ENCODE assay signal across 27 cellular contexts in genomic region chr17:8089728-8090127, GRCh38. TPM values are rescaled to one million over a fixed set of nuclear protein-coding genes. Genes with fewer than 3 reads are reported as not detected.
A peak's percentile ranks its signal among the peaks of the same experiment; 100 is the strongest.
DNase-seq lines count a peak whose midpoint lies in the region; ATAC-seq, FAIRE-seq and TF ChIP-seq lines count a peak whose summit lies in the region.
"Had no signal": no experiment of that assay in that cellular context is flagged by ENCODE, and none has a peak within 500 bp of the region (broad histone marks: within the 10 kb centered on the region; RNA-seq: fewer than 3 reads in every experiment).

No MANE protein-coding gene starts in this region.

- peaks cover 5% of the 10 kb centered on the region for H3K4me1 Mint-ChIP-seq in neural progenitor cell
- H3K4me1 Mint-ChIP-seq in stimulated activated naive B cell treated with anti-CD40 and anti-IgM and Interleukin-4, amounts not matched to agents 10 μg/mL and 1 μg/mL and 100 μg/mL, for 72 hours = peaks cover 27 to 30% of the 10 kb centered on the region in 2 donors
- H3K4me1 Mint-ChIP-seq in osteocyte (ENCODE audit: unreplicated experiment) = no peaks in the 10 kb centered on the region

- POLR2A ChIA-PET in A549 (lab: Yijun Ruan, JAX) = interaction anchor here (0.6 to 1.2 kb wide), 2 partner anchors 10 to 285 kb away, joined by 3 to 5 read pairs; no protein-coding TSS in a partner anchor

- ATAC-seq in A549 = no peak
- ATAC-seq in stimulated activated naive B cell treated with anti-CD40 and anti-IgM and Interleukin-4, amounts not matched to agents 10 μg/mL and 1 μg/mL and 100 μg/mL, for 72 hours (replicated peaks) = no peak
- ATAC-seq in Right ventricle myocardium superior (ENCODE audit: poor library complexity) = no peak

- CTCF ChIA-PET in A549 (lab: Yijun Ruan, JAX) = interaction anchor here (1.5 to 27.4 kb wide), 5 partner anchors 12 to 100 kb away, joined by 5 to 1490 read pairs (median 444); partner anchors contain the start of gene ALOXE3

- TF ChIP-seq CTCF in A549 (IDR thresholded peaks at IDR 0.05) (no peak), neural progenitor cell (IDR thresholded peaks at IDR 0.05) (no peak), osteocyte (IDR thresholded peaks at IDR 0.05) (no peak)

- no peaks in the 10 kb centered on the region for H3K4me1 ChIP-seq in A549
- peaks cover 8% of the 10 kb centered on the region for H3K4me1 ChIP-seq in neural progenitor cell
- H3K4me1 ChIP-seq: BE2C had no signal

- 32% methylated on average over 6 of the region's 6 CpGs for WGBS in A549 (ENCODE audit: missing lambda C conversion rate)

- TF ChIP-seq EP300 in A549 (IDR thresholded peaks at IDR 0.05) = no peak

- TF ChIP-seq RAD21 in A549 (conservative IDR thresholded peaks at IDR 0.05 in 1 of 2, IDR thresholded peaks at IDR 0.05 in 1 of 2) = no peak

- in situ Hi-C loops in KBM-7 (cut with MboI; ENCODE audit: low pct_unique_long_range_greater_than_20kb, low sequenced_read_pairs) = loop anchor here (25.0 kb wide), 1 partner anchor 673 kb away; the partner anchor contains the start of gene SPDYE4

- no peak overlapping the region for H3K27ac ChIP-seq in A549
- H3K27ac ChIP-seq in neural progenitor cell = no peak overlapping the region
- H3K27ac ChIP-seq: 22Rv1, BLaER1 had no signal

- no peaks in the 10 kb centered on the region for H3K9me3 Mint-ChIP-seq in neural progenitor cell
- H3K9me3 Mint-ChIP-seq in stimulated activated naive B cell treated with anti-CD40 and anti-IgM and Interleukin-4, amounts not matched to agents 10 μg/mL and 1 μg/mL and 100 μg/mL, for 72 hours = no peaks in the 10 kb centered on the region
- no peaks in the 10 kb centered on the region for H3K9me3 Mint-ChIP-seq in osteocyte (ENCODE audit: unreplicated experiment)
- H3K9me3 Mint-ChIP-seq: CD4-positive, CD25-positive, alpha-beta regulatory T cell; CD8-positive, alpha-beta memory T cell had no signal

- no peaks in the 10 kb centered on the region for H3K36me3 Mint-ChIP-seq in neural progenitor cell
- no peaks in the 10 kb centered on the region for H3K36me3 Mint-ChIP-seq in stimulated activated naive B cell treated with anti-CD40 and anti-IgM and Interleukin-4, amounts not matched to agents 10 μg/mL and 1 μg/mL and 100 μg/mL, for 72 hours
- no peaks in the 10 kb centered on the region for H3K36me3 Mint-ChIP-seq in osteocyte (ENCODE audit: unreplicated experiment)
- H3K36me3 Mint-ChIP-seq: CD14-positive monocyte; CD4-positive, alpha-beta memory T cell; CD4-positive, CD25-positive, alpha-beta regulatory T cell; CD8-positive, alpha-beta memory T cell had no signal

- no peaks in the 10 kb centered on the region for H3K9me3 ChIP-seq in A549
- H3K9me3 ChIP-seq in neural progenitor cell (ENCODE audit: low read depth) = no peaks in the 10 kb centered on the region
- H3K9me3 ChIP-seq: BE2C, BLaER1 had no signal

- peaks cover 20% of the 10 kb centered on the region for H3K27me3 Mint-ChIP-seq in neural progenitor cell (ENCODE audit: insufficient read depth, low read depth)
- H3K27me3 Mint-ChIP-seq in stimulated activated naive B cell treated with anti-CD40 and anti-IgM and Interleukin-4, amounts not matched to agents 10 μg/mL and 1 μg/mL and 100 μg/mL, for 72 hours = peaks cover 17 to 20% of the 10 kb centered on the region in 2 donors
- H3K27me3 Mint-ChIP-seq in osteocyte (ENCODE audit: unreplicated experiment) = peaks cover 63% of the 10 kb centered on the region

- peaks cover 27% of the 10 kb centered on the region for H3K27me3 ChIP-seq in neural progenitor cell
- H3K27me3 ChIP-seq: BE2C, BLaER1 had no signal

- DNase-seq in A549 (ENCODE audit: low read depth in 1 of 2, low spot score in 1 of 2) = no peak
- DNase-seq in ecto neural progenitor cell (ENCODE audit: low spot score) = peak; percentile 50
- DNase-seq in neural progenitor cell (ENCODE audit: low spot score) = peak; percentile 53
- DNase-seq in stimulated activated naive B cell treated with anti-CD40 and anti-IgM and Interleukin-4, amounts not matched to agents 10 μg/mL and 1 μg/mL and 100 μg/mL, for 72 hours = no peak
- DNase-seq in Right ventricle myocardium superior = no peak
- DNase-seq in KBM-7 = no peak
- DNase-seq in osteocyte (ENCODE audit: extremely low spot score, unreplicated experiment) = no peak
- DNase-seq: ACHN; BE2C; C1 segment of cervical spinal cord; CD4-positive, alpha-beta memory T cell; CD4-positive, CD25-positive, alpha-beta regulatory T cell; CD8-positive, alpha-beta memory T cell; COR-L47; DMS 273 treated with DMSO at 0.1 percent for 48 hours; DMS153; DMS79 treated with DMSO at 0.1 percent for 48 hours; GF-D8 had no signal

- H3K9ac ChIP-seq in neural progenitor cell = no peak overlapping the region
- H3K9ac ChIP-seq: BLaER1 had no signal

- H3K27ac Mint-ChIP-seq in neural progenitor cell = no peak overlapping the region
- peak overlapping the region; percentile 38 for H3K27ac Mint-ChIP-seq in stimulated activated naive B cell treated with anti-CD40 and anti-IgM and Interleukin-4, amounts not matched to agents 10 μg/mL and 1 μg/mL and 100 μg/mL, for 72 hours
- no peak overlapping the region for H3K27ac Mint-ChIP-seq in osteocyte (ENCODE audit: unreplicated experiment)
- H3K27ac Mint-ChIP-seq: CD4-positive, alpha-beta memory T cell; CD4-positive, CD25-positive, alpha-beta regulatory T cell; CD8-positive, alpha-beta memory T cell had no signal

- H3K4me3 Mint-ChIP-seq in neural progenitor cell = no peak overlapping the region
- H3K4me3 Mint-ChIP-seq in stimulated activated naive B cell treated with anti-CD40 and anti-IgM and Interleukin-4, amounts not matched to agents 10 μg/mL and 1 μg/mL and 100 μg/mL, for 72 hours = no peak overlapping the region
- no peak overlapping the region for H3K4me3 Mint-ChIP-seq in osteocyte (ENCODE audit: unreplicated experiment)
- H3K4me3 Mint-ChIP-seq: CD4-positive, alpha-beta memory T cell; CD4-positive, CD25-positive, alpha-beta regulatory T cell; CD8-positive, alpha-beta memory T cell had no signal

- H3F3A ChIP-seq in neural progenitor cell (ENCODE audit: low read depth) = no peaks in the 10 kb centered on the region

- intact Hi-C loops in Right ventricle myocardium superior (cut with DNase I) = no loop called here

- H3K79me2 ChIP-seq in neural progenitor cell (ENCODE audit: low read depth) = no peaks in the 10 kb centered on the region

- H4K20me1 ChIP-seq in neural progenitor cell (ENCODE audit: low read depth) = no peaks in the 10 kb centered on the region
- H4K20me1 ChIP-seq: BLaER1 had no signal

- TF ChIP-seq POLR2A in A549 (IDR thresholded peaks at IDR 0.05; ENCODE audit: low read length) = no peak

- no peak overlapping the region for H2AFZ ChIP-seq in neural progenitor cell (replicated peaks)

- H3K36me3 ChIP-seq in neural progenitor cell = no peaks in the 10 kb centered on the region
- H3K36me3 ChIP-seq: BE2C, BLaER1 had no signal

- H3K4me2 ChIP-seq in A549 (no peak overlapping the region), neural progenitor cell (no peak overlapping the region)

- peak; percentile 61 for FAIRE-seq in A549 (lab: Jason Lieb, UNC)
- FAIRE-seq: G401.6, GM12891, GM19239 had no signal

- no peak overlapping the region for H3K4me3 ChIP-seq in A549
- H3K4me3 ChIP-seq in neural progenitor cell = no peak overlapping the region
- H3K4me3 ChIP-seq: BLaER1 had no signal

TF ChIP-seq in A549, 52 proteins besides CTCF, POLR2A, EP300 and RAD21:
- TF ChIP-seq CEBPB (IDR thresholded peaks at IDR 0.05) (no peak), GATA3 (IDR thresholded peaks at IDR 0.05; ENCODE audit: borderline replicate concordance) (no peak), ZNF302 (CRISPR knock-in tag; IDR thresholded peaks at IDR 0.05) (no peak), JUNB (IDR thresholded peaks at IDR 0.05) (no peak), ZFP36 (IDR thresholded peaks at IDR 0.05; ENCODE audit: borderline replicate concordance, partially characterized antibody) (no peak), MAFK (IDR thresholded peaks at IDR 0.05; ENCODE audit: partially characterized antibody) (no peak)
TF ChIP-seq in A549: peak in this region for 0.

RNA-seq across cellular contexts. Expression of gene ALOX12B, which starts 2.2 kb away (rescaled TPM):
- 0.63 and 1.0 TPM in 2 replicates for polyA plus RNA-seq in A549 (2011; rRNA removed)
- 0.59 and 0.84 TPM in 2 replicates for polyA plus RNA-seq in A549 (2012; cell fraction: cytosol; rRNA removed)
- 0.73 and 1.0 TPM in 2 replicates for polyA plus RNA-seq in A549 (2012; cell fraction: nucleus; rRNA removed)
- polyA plus RNA-seq in A549 (2017; fragmentation: RNase III; extraction: RNeasy Plus Mini Kit Qiagen cat#74134 plus additional on column Dnase treatment) = 1.0 to 1.5 TPM (median 1.3 TPM) in 3 replicates
- polyA minus RNA-seq in A549 (2011; rRNA and poly(A)+ RNA removed) = 0.87 and 3.0 TPM in 2 replicates
- 0.28 TPM in 1 of 2 replicates, not detected in the other for total RNA-seq in neural progenitor cell (ENCODE audit: low replicate concordance)
- not detected for total RNA-seq in Right ventricle myocardium superior
- not detected in 2 replicates for total RNA-seq in osteocyte
- total RNA-seq: A172; CD4-positive, CD25-positive, alpha-beta regulatory T cell had no signal
- polyA plus RNA-seq: AG04450; CD14-positive monocyte; CD8-positive, alpha-beta memory T cell had no signal

RNA-seq across cellular contexts. Expression of gene ALOXE3, which starts 28.6 kb away (rescaled TPM):
- polyA plus RNA-seq in A549 (2011; rRNA removed) (0.35 and 0.58 TPM in 2 replicates), A549 (2017; fragmentation: RNase III; extraction: RNeasy Plus Mini Kit Qiagen cat#74134 plus additional on column Dnase treatment) (0.40 to 0.51 TPM (median 0.46 TPM) in 3 replicates)
- polyA plus RNA-seq in A549 (2012; cell fraction: cytosol; rRNA removed) = 0.50 and 0.57 TPM in 2 replicates
- 1.5 TPM in 2 replicates for polyA plus RNA-seq in A549 (2012; cell fraction: nucleus; rRNA removed)
- 0.63 and 0.74 TPM in 2 replicates for polyA minus RNA-seq in A549 (2011; rRNA and poly(A)+ RNA removed)
- total RNA-seq in neural progenitor cell (ENCODE audit: low replicate concordance) (not detected in 2 replicates), Right ventricle myocardium superior (not detected), osteocyte (not detected in 2 replicates)
- total RNA-seq: A172; A673; CD8-positive, alpha-beta memory T cell had no signal
- polyA plus RNA-seq: CD14-positive monocyte; CD8-positive, alpha-beta memory T cell had no signal

RNA-seq across cellular contexts. Expression of gene HES7, which starts 34.2 kb away (rescaled TPM):
- 0.56 and 0.58 TPM in 2 replicates for polyA plus RNA-seq in A549 (2011; rRNA removed)
- 1.9 and 2.5 TPM in 2 replicates for polyA plus RNA-seq in A549 (2012; cell fraction: cytosol; rRNA removed)
- 5.0 and 10.2 TPM in 2 replicates for polyA plus RNA-seq in A549 (2012; cell fraction: nucleus; rRNA removed)
- 0.67 to 1.4 TPM (median 0.72 TPM) in 3 replicates for polyA plus RNA-seq in A549 (2017; fragmentation: RNase III; extraction: RNeasy Plus Mini Kit Qiagen cat#74134 plus additional on column Dnase treatment)
- 0.24 and 0.50 TPM in 2 replicates for polyA minus RNA-seq in A549 (2011; rRNA and poly(A)+ RNA removed)
- 2.0 TPM in 1 of 2 replicates, not detected in the other for total RNA-seq in neural progenitor cell (ENCODE audit: low replicate concordance)
- total RNA-seq in Right ventricle myocardium superior = 0.13 TPM
- total RNA-seq in osteocyte = 2.0 and 2.3 TPM in 2 replicates
- total RNA-seq: A172; CD4-positive, alpha-beta memory T cell; CD4-positive, CD25-positive, alpha-beta regulatory T cell had no signal
- polyA plus RNA-seq: AG04450; CD14-positive monocyte; CD4-positive, alpha-beta memory T cell; CD4-positive, CD25-positive, alpha-beta regulatory T cell; CD8-positive, alpha-beta memory T cell had no signal

RNA-seq across cellular contexts. Expression of gene ALOX15B, which starts 50.9 kb away (rescaled TPM):
- polyA plus RNA-seq in A549 (2011; rRNA removed) (not detected in 2 replicates), A549 (2017; fragmentation: RNase III; extraction: RNeasy Plus Mini Kit Qiagen cat#74134 plus additional on column Dnase treatment) (not detected in 3 replicates)
- 0.03 TPM in 1 of 2 replicates, not detected in the other for polyA plus RNA-seq in A549 (2012; cell fraction: cytosol; rRNA removed)
- polyA plus RNA-seq in A549 (2012; cell fraction: nucleus; rRNA removed) = 0.02 and 0.05 TPM in 2 replicates
- not detected in 2 replicates for polyA minus RNA-seq in A549 (2011; rRNA and poly(A)+ RNA removed)
- total RNA-seq in neural progenitor cell (ENCODE audit: low replicate concordance) (0.06 TPM in 1 of 2 replicates, not detected in the other), Right ventricle myocardium superior (not detected), osteocyte (not detected in 2 replicates)
- total RNA-seq: A172; CD4-positive, CD25-positive, alpha-beta regulatory T cell; CD8-positive, alpha-beta memory T cell had no signal
- polyA plus RNA-seq: AG04450; CD4-positive, alpha-beta memory T cell; CD4-positive, CD25-positive, alpha-beta regulatory T cell; CD8-positive, alpha-beta memory T cell had no signal

Comparison
In these comparisons a context has a peak if more than half of its experiments do, and no peak if none do; other contexts are left out.
1. DNase-seq: peak in ecto neural progenitor cell (single experiment) and neural progenitor cell (single experiment); none in A549 (0 of 2), stimulated activated naive B cell treated with anti-CD40 and anti-IgM and Interleukin-4, amounts not matched to agents 10 μg/mL and 1 μg/mL and 100 μg/mL, for 72 hours (single experiment), Right ventricle myocardium superior (single experiment), KBM-7 (single experiment) and osteocyte (single experiment).